Comparison of ENCODE assay signal across 1 cellular context in the genomic region with DNA sequence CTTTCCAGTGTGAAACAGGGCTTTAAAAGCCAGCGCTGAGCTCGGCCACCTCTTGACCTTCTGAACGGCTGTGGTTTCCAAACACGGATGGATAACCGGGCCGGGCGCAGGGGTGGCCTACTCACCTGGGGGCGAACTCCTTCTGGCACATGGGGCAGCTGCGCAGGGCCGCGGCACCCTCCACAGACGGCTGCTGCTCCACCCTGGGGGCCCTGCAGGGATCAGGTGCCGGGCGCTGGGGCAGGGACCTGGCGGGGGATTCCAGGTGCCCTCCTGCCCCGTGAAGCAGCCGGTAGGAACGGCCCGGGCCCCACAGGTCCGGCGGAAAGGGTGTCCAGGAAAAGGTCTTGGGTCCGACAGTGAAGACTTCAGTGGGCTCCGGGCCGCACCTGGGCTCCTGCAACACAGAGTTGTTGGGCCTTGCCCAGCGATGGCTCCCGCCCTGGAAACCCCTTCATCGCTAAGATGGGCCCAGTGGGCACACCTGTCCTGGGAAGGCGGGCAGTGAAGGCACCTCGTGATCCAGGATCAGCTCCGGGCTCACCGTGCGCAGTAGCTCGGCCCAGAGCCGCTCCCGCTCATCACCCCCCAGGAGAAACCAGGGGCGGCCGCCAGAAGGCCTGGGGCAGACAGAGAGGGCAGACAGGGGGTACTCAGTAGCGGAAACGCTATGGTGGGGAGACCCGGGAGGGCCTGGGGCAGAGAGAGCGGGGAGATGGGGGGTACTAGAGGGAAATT.
TF ChIP-seq lines count a peak whose summit lies in the region.

No MANE protein-coding gene starts in this region.

TF ChIP-seq in IMR-90, 13 proteins besides CTCF, POLR2A, EP300 and RAD21:
- TF ChIP-seq ELK1 (IDR thresholded peaks at IDR 0.05; ENCODE audit: borderline replicate concordance, low read depth, low read length) (no peak), RCOR1 (IDR thresholded peaks at IDR 0.05; ENCODE audit: insufficient replicate concordance, low read length) (no peak)
